2 cellular contexts compared by ENCODE assay signal in the genomic region with DNA sequence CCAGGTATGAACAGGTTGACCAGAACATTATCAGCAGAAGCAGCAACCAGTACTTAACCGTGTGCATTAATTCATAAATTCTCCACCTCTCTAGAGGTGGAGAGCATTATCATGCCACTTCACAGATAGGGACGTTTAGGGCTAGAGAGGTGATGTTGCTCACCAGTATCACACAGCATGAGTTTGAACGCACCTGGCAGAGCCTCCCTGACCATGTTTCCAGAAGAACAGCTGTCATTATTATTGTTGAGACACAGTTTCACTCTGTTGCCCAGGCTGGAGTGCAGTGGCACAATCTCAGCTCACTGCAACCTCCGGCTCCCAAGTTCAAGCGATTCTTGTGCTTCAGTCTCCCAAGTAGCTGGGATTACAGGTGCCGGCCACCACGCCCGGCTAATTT.
TF ChIP-seq lines count a peak whose summit lies in the region.

No MANE protein-coding gene starts in this region.

TF ChIP-seq in IMR-90, 13 proteins besides CTCF, POLR2A, EP300 and RAD21:
- no peak for TF ChIP-seq CHD1 (IDR thresholded peaks at IDR 0.05; ENCODE audit: low read depth, low read length)
- no peak for TF ChIP-seq CEBPB (IDR thresholded peaks at IDR 0.05; ENCODE audit: low read depth, low read length)
- no peak for TF ChIP-seq MAFK (IDR thresholded peaks at IDR 0.05; ENCODE audit: low read depth, low read length)
- no peak for TF ChIP-seq NFE2L2 (IDR thresholded peaks at IDR 0.05; ENCODE audit: low read depth, low read length)
- TF ChIP-seq MXI1 (IDR thresholded peaks at IDR 0.05; ENCODE audit: borderline replicate concordance, low read depth, low read length): no peak
- TF ChIP-seq, protein P1, sequence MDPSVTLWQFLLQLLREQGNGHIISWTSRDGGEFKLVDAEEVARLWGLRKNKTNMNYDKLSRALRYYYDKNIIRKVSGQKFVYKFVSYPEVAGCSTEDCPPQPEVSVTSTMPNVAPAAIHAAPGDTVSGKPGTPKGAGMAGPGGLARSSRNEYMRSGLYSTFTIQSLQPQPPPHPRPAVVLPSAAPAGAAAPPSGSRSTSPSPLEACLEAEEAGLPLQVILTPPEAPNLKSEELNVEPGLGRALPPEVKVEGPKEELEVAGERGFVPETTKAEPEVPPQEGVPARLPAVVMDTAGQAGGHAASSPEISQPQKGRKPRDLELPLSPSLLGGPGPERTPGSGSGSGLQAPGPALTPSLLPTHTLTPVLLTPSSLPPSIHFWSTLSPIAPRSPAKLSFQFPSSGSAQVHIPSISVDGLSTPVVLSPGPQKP (IDR thresholded peaks at IDR 0.05; ENCODE audit: borderline replicate concordance, low read depth, low read length): no peak
- no peak for TF ChIP-seq BHLHE40 (IDR thresholded peaks at IDR 0.05; ENCODE audit: low read depth, low read length)
- TF ChIP-seq FOS (IDR thresholded peaks at IDR 0.05; ENCODE audit: low read depth, low read length): no peak
- no peak for TF ChIP-seq SMC3 (IDR thresholded peaks at IDR 0.05; ENCODE audit: low read depth, low read length)
- TF ChIP-seq RFX5 (IDR thresholded peaks at IDR 0.05; ENCODE audit: low read depth, low read length): no peak
- no peak for TF ChIP-seq RCOR1 (IDR thresholded peaks at IDR 0.05; ENCODE audit: insufficient replicate concordance, low read length)
- TF ChIP-seq, protein P2, sequence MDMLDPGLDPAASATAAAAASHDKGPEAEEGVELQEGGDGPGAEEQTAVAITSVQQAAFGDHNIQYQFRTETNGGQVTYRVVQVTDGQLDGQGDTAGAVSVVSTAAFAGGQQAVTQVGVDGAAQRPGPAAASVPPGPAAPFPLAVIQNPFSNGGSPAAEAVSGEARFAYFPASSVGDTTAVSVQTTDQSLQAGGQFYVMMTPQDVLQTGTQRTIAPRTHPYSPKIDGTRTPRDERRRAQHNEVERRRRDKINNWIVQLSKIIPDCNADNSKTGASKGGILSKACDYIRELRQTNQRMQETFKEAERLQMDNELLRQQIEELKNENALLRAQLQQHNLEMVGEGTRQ (IDR thresholded peaks at IDR 0.05; ENCODE audit: low read depth, low read length): no peak

TF ChIP-seq in GM12878, 131 proteins besides CTCF, POLR2A, EP300 and RAD21:
- TF ChIP-seq KLF5 (IDR thresholded peaks at IDR 0.05; ENCODE audit: partially characterized antibody) (no peak), JUND (IDR thresholded peaks at IDR 0.05; ENCODE audit: low read depth, low read length) (no peak), SRF (IDR thresholded peaks at IDR 0.05; ENCODE audit: low read depth in 2 of 2, low read length in 2 of 2) (no peak), ZNF217 (IDR thresholded peaks at IDR 0.05) (no peak), TAF1 (IDR thresholded peaks at IDR 0.05; ENCODE audit: borderline replicate concordance, low read depth, low read length) (no peak)
- TF ChIP-seq, protein P3, sequence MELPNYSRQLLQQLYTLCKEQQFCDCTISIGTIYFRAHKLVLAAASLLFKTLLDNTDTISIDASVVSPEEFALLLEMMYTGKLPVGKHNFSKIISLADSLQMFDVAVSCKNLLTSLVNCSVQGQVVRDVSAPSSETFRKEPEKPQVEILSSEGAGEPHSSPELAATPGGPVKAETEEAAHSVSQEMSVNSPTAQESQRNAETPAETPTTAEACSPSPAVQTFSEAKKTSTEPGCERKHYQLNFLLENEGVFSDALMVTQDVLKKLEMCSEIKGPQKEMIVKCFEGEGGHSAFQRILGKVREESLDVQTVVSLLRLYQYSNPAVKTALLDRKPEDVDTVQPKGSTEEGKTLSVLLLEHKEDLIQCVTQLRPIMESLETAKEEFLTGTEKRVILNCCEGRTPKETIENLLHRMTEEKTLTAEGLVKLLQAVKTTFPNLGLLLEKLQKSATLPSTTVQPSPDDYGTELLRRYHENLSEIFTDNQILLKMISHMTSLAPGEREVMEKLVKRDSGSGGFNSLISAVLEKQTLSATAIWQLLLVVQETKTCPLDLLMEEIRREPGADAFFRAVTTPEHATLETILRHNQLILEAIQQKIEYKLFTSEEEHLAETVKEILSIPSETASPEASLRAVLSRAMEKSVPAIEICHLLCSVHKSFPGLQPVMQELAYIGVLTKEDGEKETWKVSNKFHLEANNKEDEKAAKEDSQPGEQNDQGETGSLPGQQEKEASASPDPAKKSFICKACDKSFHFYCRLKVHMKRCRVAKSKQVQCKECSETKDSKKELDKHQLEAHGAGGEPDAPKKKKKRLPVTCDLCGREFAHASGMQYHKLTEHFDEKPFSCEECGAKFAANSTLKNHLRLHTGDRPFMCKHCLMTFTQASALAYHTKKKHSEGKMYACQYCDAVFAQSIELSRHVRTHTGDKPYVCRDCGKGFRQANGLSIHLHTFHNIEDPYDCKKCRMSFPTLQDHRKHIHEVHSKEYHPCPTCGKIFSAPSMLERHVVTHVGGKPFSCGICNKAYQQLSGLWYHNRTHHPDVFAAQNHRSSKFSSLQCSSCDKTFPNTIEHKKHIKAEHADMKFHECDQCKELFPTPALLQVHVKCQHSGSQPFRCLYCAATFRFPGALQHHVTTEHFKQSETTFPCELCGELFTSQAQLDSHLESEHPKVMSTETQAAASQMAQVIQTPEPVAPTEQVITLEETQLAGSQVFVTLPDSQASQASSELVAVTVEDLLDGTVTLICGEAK (IDR thresholded peaks at IDR 0.05; ENCODE audit: borderline replicate concordance): no peak
- TF ChIP-seq, protein P4, sequence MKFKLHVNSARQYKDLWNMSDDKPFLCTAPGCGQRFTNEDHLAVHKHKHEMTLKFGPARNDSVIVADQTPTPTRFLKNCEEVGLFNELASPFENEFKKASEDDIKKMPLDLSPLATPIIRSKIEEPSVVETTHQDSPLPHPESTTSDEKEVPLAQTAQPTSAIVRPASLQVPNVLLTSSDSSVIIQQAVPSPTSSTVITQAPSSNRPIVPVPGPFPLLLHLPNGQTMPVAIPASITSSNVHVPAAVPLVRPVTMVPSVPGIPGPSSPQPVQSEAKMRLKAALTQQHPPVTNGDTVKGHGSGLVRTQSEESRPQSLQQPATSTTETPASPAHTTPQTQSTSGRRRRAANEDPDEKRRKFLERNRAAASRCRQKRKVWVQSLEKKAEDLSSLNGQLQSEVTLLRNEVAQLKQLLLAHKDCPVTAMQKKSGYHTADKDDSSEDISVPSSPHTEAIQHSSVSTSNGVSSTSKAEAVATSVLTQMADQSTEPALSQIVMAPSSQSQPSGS (IDR thresholded peaks at IDR 0.05; ENCODE audit: low read length): no peak
- TF ChIP-seq, protein P2 (IDR thresholded peaks at IDR 0.05; ENCODE audit: borderline replicate concordance, low read depth, low read length): no peak
